Comparison of ENCODE assay signal across 1 cellular context in the genomic region with DNA sequence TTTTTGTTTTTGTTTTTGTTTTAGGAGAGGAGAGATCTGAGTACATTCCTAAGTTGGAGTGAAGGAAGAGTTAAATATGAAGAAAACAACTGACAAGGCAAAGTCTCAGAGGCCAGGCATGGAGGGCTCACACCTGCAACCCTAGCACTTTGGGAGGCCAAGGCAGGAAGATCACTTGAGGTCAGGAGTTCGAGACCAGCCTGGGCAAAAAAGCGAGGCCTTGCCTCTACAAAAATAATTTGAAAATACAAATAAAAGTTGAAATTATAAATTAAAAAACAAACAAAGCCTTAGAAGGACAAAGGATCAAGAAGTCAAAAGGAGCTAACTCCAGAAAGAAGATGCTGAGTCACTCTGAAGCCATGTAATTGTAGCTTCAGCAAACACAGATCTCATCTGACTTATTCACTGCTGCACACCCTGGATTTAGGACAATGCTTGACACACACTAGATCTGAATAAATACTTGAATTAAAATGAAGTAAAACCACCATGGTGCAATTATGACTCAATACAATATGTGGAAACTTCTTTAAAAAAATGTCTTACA.
TF ChIP-seq lines count a peak whose summit lies in the region.

No MANE protein-coding gene starts in this region.

TF ChIP-seq in K562, 482 proteins besides CTCF, POLR2A, EP300 and RAD21 (continued from another document):
- TF ChIP-seq, protein P1, sequence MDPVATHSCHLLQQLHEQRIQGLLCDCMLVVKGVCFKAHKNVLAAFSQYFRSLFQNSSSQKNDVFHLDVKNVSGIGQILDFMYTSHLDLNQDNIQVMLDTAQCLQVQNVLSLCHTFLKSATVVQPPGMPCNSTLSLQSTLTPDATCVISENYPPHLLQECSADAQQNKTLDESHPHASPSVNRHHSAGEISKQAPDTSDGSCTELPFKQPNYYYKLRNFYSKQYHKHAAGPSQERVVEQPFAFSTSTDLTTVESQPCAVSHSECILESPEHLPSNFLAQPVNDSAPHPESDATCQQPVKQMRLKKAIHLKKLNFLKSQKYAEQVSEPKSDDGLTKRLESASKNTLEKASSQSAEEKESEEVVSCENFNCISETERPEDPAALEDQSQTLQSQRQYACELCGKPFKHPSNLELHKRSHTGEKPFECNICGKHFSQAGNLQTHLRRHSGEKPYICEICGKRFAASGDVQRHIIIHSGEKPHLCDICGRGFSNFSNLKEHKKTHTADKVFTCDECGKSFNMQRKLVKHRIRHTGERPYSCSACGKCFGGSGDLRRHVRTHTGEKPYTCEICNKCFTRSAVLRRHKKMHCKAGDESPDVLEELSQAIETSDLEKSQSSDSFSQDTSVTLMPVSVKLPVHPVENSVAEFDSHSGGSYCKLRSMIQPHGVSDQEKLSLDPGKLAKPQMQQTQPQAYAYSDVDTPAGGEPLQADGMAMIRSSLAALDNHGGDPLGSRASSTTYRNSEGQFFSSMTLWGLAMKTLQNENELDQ (CRISPR knock-in tag; IDR thresholded peaks at IDR 0.05; ENCODE audit: borderline replicate concordance): no peak
- TF ChIP-seq, protein P2, sequence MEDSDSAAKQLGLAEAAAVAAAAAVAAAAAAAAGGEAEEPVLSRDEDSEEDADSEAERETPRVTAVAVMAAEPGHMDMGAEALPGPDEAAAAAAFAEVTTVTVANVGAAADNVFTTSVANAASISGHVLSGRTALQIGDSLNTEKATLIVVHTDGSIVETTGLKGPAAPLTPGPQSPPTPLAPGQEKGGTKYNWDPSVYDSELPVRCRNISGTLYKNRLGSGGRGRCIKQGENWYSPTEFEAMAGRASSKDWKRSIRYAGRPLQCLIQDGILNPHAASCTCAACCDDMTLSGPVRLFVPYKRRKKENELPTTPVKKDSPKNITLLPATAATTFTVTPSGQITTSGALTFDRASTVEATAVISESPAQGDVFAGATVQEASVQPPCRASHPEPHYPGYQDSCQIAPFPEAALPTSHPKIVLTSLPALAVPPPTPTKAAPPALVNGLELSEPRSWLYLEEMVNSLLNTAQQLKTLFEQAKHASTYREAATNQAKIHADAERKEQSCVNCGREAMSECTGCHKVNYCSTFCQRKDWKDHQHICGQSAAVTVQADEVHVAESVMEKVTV (CRISPR knock-in tag; IDR thresholded peaks at IDR 0.05): no peak
- TF ChIP-seq SMARCB1 (IDR thresholded peaks at IDR 0.05; ENCODE audit: insufficient read length, low read depth) (peak; percentile 69), HLTF (IDR thresholded peaks at IDR 0.05) (no peak), NBN (IDR thresholded peaks at IDR 0.05; ENCODE audit: low read depth) (peak; percentile 34; the same call in 1 of the 2 replicates), DDX20 (tag; IDR thresholded peaks at IDR 0.05; ENCODE audit: low read depth) (0 out of 2 replicates have a peak, but pooled peaks have one; percentile 30), FOXJ2 (tag; IDR thresholded peaks at IDR 0.05) (peak; percentile 63), GATAD2A (IDR thresholded peaks at IDR 0.05) (no peak), ZNF717 (CRISPR knock-in tag; IDR thresholded peaks at IDR 0.05) (no peak), ZNF174 (CRISPR knock-in tag; IDR thresholded peaks at IDR 0.05) (no peak), NFE2 (IDR thresholded peaks at IDR 0.05; ENCODE audit: low read depth) (peak; percentile 99)
- TF ChIP-seq, protein P3, sequence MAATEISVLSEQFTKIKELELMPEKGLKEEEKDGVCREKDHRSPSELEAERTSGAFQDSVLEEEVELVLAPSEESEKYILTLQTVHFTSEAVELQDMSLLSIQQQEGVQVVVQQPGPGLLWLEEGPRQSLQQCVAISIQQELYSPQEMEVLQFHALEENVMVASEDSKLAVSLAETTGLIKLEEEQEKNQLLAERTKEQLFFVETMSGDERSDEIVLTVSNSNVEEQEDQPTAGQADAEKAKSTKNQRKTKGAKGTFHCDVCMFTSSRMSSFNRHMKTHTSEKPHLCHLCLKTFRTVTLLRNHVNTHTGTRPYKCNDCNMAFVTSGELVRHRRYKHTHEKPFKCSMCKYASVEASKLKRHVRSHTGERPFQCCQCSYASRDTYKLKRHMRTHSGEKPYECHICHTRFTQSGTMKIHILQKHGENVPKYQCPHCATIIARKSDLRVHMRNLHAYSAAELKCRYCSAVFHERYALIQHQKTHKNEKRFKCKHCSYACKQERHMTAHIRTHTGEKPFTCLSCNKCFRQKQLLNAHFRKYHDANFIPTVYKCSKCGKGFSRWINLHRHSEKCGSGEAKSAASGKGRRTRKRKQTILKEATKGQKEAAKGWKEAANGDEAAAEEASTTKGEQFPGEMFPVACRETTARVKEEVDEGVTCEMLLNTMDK (IDR thresholded peaks at IDR 0.05; ENCODE audit: borderline replicate concordance, insufficient read depth, low read depth, low read length, poor library complexity, severe bottlenecking): no peak
- TF ChIP-seq, protein P4, sequence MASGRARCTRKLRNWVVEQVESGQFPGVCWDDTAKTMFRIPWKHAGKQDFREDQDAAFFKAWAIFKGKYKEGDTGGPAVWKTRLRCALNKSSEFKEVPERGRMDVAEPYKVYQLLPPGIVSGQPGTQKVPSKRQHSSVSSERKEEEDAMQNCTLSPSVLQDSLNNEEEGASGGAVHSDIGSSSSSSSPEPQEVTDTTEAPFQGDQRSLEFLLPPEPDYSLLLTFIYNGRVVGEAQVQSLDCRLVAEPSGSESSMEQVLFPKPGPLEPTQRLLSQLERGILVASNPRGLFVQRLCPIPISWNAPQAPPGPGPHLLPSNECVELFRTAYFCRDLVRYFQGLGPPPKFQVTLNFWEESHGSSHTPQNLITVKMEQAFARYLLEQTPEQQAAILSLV (tag; IDR thresholded peaks at IDR 0.05): peak; percentile 56; the same call in 1 of the 2 replicates
- TF ChIP-seq, protein P5, sequence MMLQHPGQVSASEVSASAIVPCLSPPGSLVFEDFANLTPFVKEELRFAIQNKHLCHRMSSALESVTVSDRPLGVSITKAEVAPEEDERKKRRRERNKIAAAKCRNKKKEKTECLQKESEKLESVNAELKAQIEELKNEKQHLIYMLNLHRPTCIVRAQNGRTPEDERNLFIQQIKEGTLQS (IDR thresholded peaks at IDR 0.05): peak; percentile 33; the same call in 1 of the 2 replicates
- TF ChIP-seq, protein P5 (CRISPR knock-in tag; conservative IDR thresholded peaks at IDR 0.05): no peak
- TF ChIP-seq, protein P6, sequence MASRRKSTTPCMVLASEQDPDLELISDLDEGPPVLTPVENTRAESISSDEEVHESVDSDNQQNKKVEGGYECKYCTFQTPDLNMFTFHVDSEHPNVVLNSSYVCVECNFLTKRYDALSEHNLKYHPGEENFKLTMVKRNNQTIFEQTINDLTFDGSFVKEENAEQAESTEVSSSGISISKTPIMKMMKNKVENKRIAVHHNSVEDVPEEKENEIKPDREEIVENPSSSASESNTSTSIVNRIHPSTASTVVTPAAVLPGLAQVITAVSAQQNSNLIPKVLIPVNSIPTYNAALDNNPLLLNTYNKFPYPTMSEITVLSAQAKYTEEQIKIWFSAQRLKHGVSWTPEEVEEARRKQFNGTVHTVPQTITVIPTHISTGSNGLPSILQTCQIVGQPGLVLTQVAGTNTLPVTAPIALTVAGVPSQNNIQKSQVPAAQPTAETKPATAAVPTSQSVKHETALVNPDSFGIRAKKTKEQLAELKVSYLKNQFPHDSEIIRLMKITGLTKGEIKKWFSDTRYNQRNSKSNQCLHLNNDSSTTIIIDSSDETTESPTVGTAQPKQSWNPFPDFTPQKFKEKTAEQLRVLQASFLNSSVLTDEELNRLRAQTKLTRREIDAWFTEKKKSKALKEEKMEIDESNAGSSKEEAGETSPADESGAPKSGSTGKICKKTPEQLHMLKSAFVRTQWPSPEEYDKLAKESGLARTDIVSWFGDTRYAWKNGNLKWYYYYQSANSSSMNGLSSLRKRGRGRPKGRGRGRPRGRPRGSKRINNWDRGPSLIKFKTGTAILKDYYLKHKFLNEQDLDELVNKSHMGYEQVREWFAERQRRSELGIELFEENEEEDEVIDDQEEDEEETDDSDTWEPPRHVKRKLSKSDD (conservative IDR thresholded peaks at IDR 0.05; ENCODE audit: low read length): no peak
- TF ChIP-seq, protein P7, sequence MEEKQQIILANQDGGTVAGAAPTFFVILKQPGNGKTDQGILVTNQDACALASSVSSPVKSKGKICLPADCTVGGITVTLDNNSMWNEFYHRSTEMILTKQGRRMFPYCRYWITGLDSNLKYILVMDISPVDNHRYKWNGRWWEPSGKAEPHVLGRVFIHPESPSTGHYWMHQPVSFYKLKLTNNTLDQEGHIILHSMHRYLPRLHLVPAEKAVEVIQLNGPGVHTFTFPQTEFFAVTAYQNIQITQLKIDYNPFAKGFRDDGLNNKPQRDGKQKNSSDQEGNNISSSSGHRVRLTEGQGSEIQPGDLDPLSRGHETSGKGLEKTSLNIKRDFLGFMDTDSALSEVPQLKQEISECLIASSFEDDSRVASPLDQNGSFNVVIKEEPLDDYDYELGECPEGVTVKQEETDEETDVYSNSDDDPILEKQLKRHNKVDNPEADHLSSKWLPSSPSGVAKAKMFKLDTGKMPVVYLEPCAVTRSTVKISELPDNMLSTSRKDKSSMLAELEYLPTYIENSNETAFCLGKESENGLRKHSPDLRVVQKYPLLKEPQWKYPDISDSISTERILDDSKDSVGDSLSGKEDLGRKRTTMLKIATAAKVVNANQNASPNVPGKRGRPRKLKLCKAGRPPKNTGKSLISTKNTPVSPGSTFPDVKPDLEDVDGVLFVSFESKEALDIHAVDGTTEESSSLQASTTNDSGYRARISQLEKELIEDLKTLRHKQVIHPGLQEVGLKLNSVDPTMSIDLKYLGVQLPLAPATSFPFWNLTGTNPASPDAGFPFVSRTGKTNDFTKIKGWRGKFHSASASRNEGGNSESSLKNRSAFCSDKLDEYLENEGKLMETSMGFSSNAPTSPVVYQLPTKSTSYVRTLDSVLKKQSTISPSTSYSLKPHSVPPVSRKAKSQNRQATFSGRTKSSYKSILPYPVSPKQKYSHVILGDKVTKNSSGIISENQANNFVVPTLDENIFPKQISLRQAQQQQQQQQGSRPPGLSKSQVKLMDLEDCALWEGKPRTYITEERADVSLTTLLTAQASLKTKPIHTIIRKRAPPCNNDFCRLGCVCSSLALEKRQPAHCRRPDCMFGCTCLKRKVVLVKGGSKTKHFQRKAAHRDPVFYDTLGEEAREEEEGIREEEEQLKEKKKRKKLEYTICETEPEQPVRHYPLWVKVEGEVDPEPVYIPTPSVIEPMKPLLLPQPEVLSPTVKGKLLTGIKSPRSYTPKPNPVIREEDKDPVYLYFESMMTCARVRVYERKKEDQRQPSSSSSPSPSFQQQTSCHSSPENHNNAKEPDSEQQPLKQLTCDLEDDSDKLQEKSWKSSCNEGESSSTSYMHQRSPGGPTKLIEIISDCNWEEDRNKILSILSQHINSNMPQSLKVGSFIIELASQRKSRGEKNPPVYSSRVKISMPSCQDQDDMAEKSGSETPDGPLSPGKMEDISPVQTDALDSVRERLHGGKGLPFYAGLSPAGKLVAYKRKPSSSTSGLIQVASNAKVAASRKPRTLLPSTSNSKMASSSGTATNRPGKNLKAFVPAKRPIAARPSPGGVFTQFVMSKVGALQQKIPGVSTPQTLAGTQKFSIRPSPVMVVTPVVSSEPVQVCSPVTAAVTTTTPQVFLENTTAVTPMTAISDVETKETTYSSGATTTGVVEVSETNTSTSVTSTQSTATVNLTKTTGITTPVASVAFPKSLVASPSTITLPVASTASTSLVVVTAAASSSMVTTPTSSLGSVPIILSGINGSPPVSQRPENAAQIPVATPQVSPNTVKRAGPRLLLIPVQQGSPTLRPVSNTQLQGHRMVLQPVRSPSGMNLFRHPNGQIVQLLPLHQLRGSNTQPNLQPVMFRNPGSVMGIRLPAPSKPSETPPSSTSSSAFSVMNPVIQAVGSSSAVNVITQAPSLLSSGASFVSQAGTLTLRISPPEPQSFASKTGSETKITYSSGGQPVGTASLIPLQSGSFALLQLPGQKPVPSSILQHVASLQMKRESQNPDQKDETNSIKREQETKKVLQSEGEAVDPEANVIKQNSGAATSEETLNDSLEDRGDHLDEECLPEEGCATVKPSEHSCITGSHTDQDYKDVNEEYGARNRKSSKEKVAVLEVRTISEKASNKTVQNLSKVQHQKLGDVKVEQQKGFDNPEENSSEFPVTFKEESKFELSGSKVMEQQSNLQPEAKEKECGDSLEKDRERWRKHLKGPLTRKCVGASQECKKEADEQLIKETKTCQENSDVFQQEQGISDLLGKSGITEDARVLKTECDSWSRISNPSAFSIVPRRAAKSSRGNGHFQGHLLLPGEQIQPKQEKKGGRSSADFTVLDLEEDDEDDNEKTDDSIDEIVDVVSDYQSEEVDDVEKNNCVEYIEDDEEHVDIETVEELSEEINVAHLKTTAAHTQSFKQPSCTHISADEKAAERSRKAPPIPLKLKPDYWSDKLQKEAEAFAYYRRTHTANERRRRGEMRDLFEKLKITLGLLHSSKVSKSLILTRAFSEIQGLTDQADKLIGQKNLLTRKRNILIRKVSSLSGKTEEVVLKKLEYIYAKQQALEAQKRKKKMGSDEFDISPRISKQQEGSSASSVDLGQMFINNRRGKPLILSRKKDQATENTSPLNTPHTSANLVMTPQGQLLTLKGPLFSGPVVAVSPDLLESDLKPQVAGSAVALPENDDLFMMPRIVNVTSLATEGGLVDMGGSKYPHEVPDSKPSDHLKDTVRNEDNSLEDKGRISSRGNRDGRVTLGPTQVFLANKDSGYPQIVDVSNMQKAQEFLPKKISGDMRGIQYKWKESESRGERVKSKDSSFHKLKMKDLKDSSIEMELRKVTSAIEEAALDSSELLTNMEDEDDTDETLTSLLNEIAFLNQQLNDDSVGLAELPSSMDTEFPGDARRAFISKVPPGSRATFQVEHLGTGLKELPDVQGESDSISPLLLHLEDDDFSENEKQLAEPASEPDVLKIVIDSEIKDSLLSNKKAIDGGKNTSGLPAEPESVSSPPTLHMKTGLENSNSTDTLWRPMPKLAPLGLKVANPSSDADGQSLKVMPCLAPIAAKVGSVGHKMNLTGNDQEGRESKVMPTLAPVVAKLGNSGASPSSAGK (IDR thresholded peaks at IDR 0.05): peak; percentile 49; the same call in 1 of the 2 replicates
